30 cellular contexts compared by ENCODE assay signal in genomic region chr18:57940166-57940565, GRCh38.
"Had no signal": no experiment of that assay in that cellular context is flagged by ENCODE, and none has a peak within 500 bp of the region (broad histone marks: within the 10 kb centered on the region; RNA-seq: fewer than 3 reads in every experiment).

No MANE protein-coding gene starts in this region.

- H3K9me3 ChIP-seq: adrenal gland, body of pancreas, breast epithelium, Peyer's patch, SJSA1, SK-N-SH had no signal

- H3K27me3 ChIP-seq: body of pancreas, breast epithelium, Peyer's patch, SJSA1 had no signal

- H3K9ac ChIP-seq: SK-N-SH had no signal

- H3K36me3 ChIP-seq: adrenal gland, breast epithelium, Peyer's patch, SJSA1 had no signal

- H3K4me3 Mint-ChIP-seq: activated CD4-positive, alpha-beta T cell treated with anti-CD3 and anti-CD28 coated beads, Interleukin-2, amount 10 ng/mL, durations not matched to agents 24 days and 14 days; activated CD8-positive, alpha-beta T cell treated with anti-CD3 and anti-CD28 coated beads for 36 hours; activated T-cell treated with anti-CD3 and anti-CD28 coated beads, Interleukin-2, amount 50 U/mL, for 72 hours; activated T-helper 17 cell treated with anti-CD3 and anti-CD28 coated beads, Interleukin-2, amount 50 U/mL, for 72 hours; T-helper 1 cell treated with Interleukin-12 subunit alpha and Interleukin-12 subunit beta and Interleukin-4 antibody, amounts not matched to agents 30 μg/mL and 1 μg/mL, for 36 hours; T-helper 2 cell treated with Interferon-gamma antibody and Interleukin-4, amounts not matched to agents 5 μg/mL and 100 μg/mL, for 36 hours had no signal

- H3K4me2 ChIP-seq: SK-N-SH had no signal

- H3K27ac Mint-ChIP-seq: activated CD4-positive, alpha-beta T cell treated with anti-CD3 and anti-CD28 coated beads, Interleukin-2, amount 10 ng/mL, durations not matched to agents 24 days and 14 days; activated CD8-positive, alpha-beta T cell treated with anti-CD3 and anti-CD28 coated beads for 36 hours; activated naive CD4-positive, alpha-beta T cell treated with anti-CD3 and anti-CD28 coated beads, Interleukin-2, amount 50 U/mL, for 72 hours; activated T-cell treated with anti-CD3 and anti-CD28 coated beads, Interleukin-2, amount 50 U/mL, for 72 hours; activated T-helper 17 cell treated with anti-CD3 and anti-CD28 coated beads, Interleukin-2, amount 50 U/mL, for 72 hours; T-helper 1 cell treated with Interleukin-12 subunit alpha and Interleukin-12 subunit beta and Interleukin-4 antibody, amounts not matched to agents 30 μg/mL and 1 μg/mL, for 36 hours; T-helper 2 cell treated with Interferon-gamma antibody and Interleukin-4, amounts not matched to agents 5 μg/mL and 100 μg/mL, for 36 hours had no signal

- H3K4me1 ChIP-seq: adrenal gland, body of pancreas, breast epithelium, Peyer's patch had no signal

- H3K36me3 Mint-ChIP-seq: activated naive CD4-positive, alpha-beta T cell treated with anti-CD3 and anti-CD28 coated beads, Interleukin-2, amount 50 U/mL, for 72 hours had no signal

- H3K9me2 ChIP-seq: SK-N-SH had no signal

- H3K9me3 Mint-ChIP-seq: activated CD4-positive, alpha-beta T cell treated with anti-CD3 and anti-CD28 coated beads, Interleukin-2, amount 10 ng/mL, durations not matched to agents 24 days and 14 days; activated CD8-positive, alpha-beta T cell treated with anti-CD3 and anti-CD28 coated beads for 36 hours; activated naive CD4-positive, alpha-beta T cell treated with anti-CD3 and anti-CD28 coated beads, Interleukin-2, amount 50 U/mL, for 72 hours; activated T-cell treated with anti-CD3 and anti-CD28 coated beads, Interleukin-2, amount 50 U/mL, for 72 hours; activated T-helper 17 cell treated with anti-CD3 and anti-CD28 coated beads, Interleukin-2, amount 50 U/mL, for 72 hours; T-helper 1 cell treated with Interleukin-12 subunit alpha and Interleukin-12 subunit beta and Interleukin-4 antibody, amounts not matched to agents 30 μg/mL and 1 μg/mL, for 36 hours; T-helper 2 cell treated with Interferon-gamma antibody and Interleukin-4, amounts not matched to agents 5 μg/mL and 100 μg/mL, for 36 hours had no signal

- ATAC-seq: activated CD8-positive, alpha-beta T cell treated with anti-CD3 and anti-CD28 coated beads for 36 hours; activated naive CD4-positive, alpha-beta T cell treated with anti-CD3 and anti-CD28 coated beads, Interleukin-2, amount 50 U/mL, for 72 hours; activated T-cell treated with anti-CD3 and anti-CD28 coated beads, Interleukin-2, amount 50 U/mL, for 72 hours; activated T-helper 17 cell treated with anti-CD3 and anti-CD28 coated beads, Interleukin-2, amount 50 U/mL, for 72 hours; body of pancreas; K562; PC-3 had no signal

- H3K27ac ChIP-seq: adrenal gland, body of pancreas, breast epithelium, Peyer's patch, SJSA1 had no signal

- DNase-seq: activated CD4-positive, alpha-beta T cell treated with anti-CD3 and anti-CD28 coated beads, Interleukin-2, amount 10 ng/mL, durations not matched to agents 24 days and 14 days; activated CD4-positive, alpha-beta T cell treated with anti-CD3 and anti-CD28 coated beads, Interleukin-2, amount 50 U/mL, for 4 hours; activated CD8-positive, alpha-beta T cell treated with anti-CD3 and anti-CD28 coated beads for 36 hours; activated gamma-delta T cell; activated naive CD4-positive, alpha-beta T cell treated with Interleukin-2 at 50 U/mL for 16 hours; activated T-cell treated with anti-CD3 and anti-CD28 coated beads, Interleukin-2, amount 50 U/mL, for 1 hour; activated T-cell treated with anti-CD3 and anti-CD28 coated beads, Interleukin-2, amount 50 U/mL, for 72 hours; body of pancreas; NCI-H1092 treated with DMSO at 0.1 percent for 48 hours; NCI-H1417; NCI-H146; NCI-H187; NCI-H2029 treated with DMSO at 0.1 percent for 48 hours; NCI-H2227 treated with DMSO at 0.1 percent for 48 hours; NCI-H510A treated with DMSO at 0.1 percent for 48 hours; NCI-H82; NK-92 treated with Interleukin-12 subunit alpha and Interleukin-12 subunit beta, amount 100 ng/mL, for 24 hours; PC-3; Peyer's patch; RPMI8226; SHP77 treated with DMSO at 0.1 percent for 48 hours; SK-N-SH had no signal

- H3K4me3 ChIP-seq: adrenal gland, body of pancreas, breast epithelium, K562, Peyer's patch, SJSA1 had no signal

- H3K4me1 Mint-ChIP-seq: activated CD4-positive, alpha-beta T cell treated with anti-CD3 and anti-CD28 coated beads, Interleukin-2, amount 10 ng/mL, durations not matched to agents 24 days and 14 days; activated T-helper 17 cell treated with anti-CD3 and anti-CD28 coated beads, Interleukin-2, amount 50 U/mL, for 72 hours had no signal
